In genomic region chr1:183454377-183454776, GRCh38 we compare ENCODE assay signal across 1 cellular context.
TF ChIP-seq lines count a peak whose summit lies in the region.

No MANE protein-coding gene starts in this region.

TF ChIP-seq in GM23338, 12 proteins besides CTCF, POLR2A, EP300 and RAD21 (continued from another document):
- TF ChIP-seq REST (IDR thresholded peaks at IDR 0.05; ENCODE audit: unreplicated experiment): no peak
- TF ChIP-seq ZNF114 (CRISPR knock-in tag; IDR thresholded peaks at IDR 0.05): no peak
- TF ChIP-seq STAT1 (IDR thresholded peaks at IDR 0.05; ENCODE audit: unreplicated experiment): no peak
- no peak for TF ChIP-seq CREB1 (CRISPR knock-in tag; IDR thresholded peaks at IDR 0.05; ENCODE audit: low read depth)
- TF ChIP-seq ZNF462 (CRISPR knock-in tag; IDR thresholded peaks at IDR 0.05): no peak
- no peak for TF ChIP-seq ZNF331 (CRISPR knock-in tag; IDR thresholded peaks at IDR 0.05; ENCODE audit: low read depth)
- TF ChIP-seq EZH2 (IDR thresholded peaks at IDR 0.05; ENCODE audit: low read depth, unreplicated experiment): no peak
